16 cellular contexts compared by ENCODE assay signal in the genomic region with DNA sequence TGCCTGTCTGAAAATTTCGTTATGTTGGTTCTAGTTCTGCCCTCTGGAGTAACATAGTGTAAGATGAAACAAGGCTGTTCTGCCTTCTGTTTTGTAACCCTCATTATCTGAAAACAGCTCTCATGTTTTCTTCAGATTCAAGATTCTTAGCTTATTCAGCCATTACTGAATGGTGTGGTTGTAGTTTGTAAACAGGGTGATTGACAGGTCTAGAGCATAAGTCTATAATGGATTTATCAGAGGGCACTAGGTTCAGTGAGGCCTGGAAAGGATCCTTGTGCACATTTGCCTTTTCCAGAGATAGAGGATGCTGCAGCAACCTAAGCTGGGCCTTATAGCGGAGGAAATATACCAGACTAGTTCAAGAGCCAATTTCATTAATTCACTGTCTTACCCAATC. TPM values are rescaled to one million over a fixed set of nuclear protein-coding genes. Genes with fewer than 3 reads are reported as not detected.
DNase-seq lines count a peak whose midpoint lies in the region; ATAC-seq and TF ChIP-seq lines count a peak whose summit lies in the region.
"Had no signal": no experiment of that assay in that cellular context is flagged by ENCODE, and none has a peak within 500 bp of the region (broad histone marks: within the 10 kb centered on the region; RNA-seq: fewer than 3 reads in every experiment).

No MANE protein-coding gene starts in this region.

- no peaks in the 10 kb centered on the region for H3K9me3 ChIP-seq in T-helper 17 cell (ENCODE audit: control insufficient read depth, low read length, poor library complexity, severe bottlenecking)
- H3K9me3 ChIP-seq: Caco-2 had no signal

- no peak for DNase-seq in activated naive CD4-positive, alpha-beta T cell treated with anti-CD3 and anti-CD28 coated beads for 36 hours
- DNase-seq in T-helper 17 cell (no peak), type B pancreatic cell (ENCODE audit: extremely low spot score, unreplicated experiment) (no peak), DMS153 (lab: John Stamatoyannopoulos, UW) (no peak), NOMO-1 treated with dmso at 0.1 percent for 144 hours (lab: John Stamatoyannopoulos, UW; ENCODE audit: unreplicated experiment) (no peak)
- DNase-seq: CD8-positive, alpha-beta memory T cell; DMS53; GF-D8; GM23248; H7; KG1 had no signal

- H3K4me1 Mint-ChIP-seq in activated naive CD4-positive, alpha-beta T cell treated with anti-CD3 and anti-CD28 coated beads, Interleukin-2, amount 50 U/mL, for 24 hours, result peaks cover 40% of the 10 kb centered on the region
- H3K4me1 Mint-ChIP-seq in activated naive CD4-positive, alpha-beta T cell treated with anti-CD3 and anti-CD28 coated beads for 36 hours (ENCODE audit: low read depth), result peaks cover 28% of the 10 kb centered on the region
- peaks cover 24% of the 10 kb centered on the region for H3K4me1 Mint-ChIP-seq in T-helper 17 cell
- peaks cover 22% of the 10 kb centered on the region for H3K4me1 Mint-ChIP-seq in brain
- H3K4me1 Mint-ChIP-seq in type B pancreatic cell (ENCODE audit: unreplicated experiment), result peaks cover 22% of the 10 kb centered on the region

- TF ChIP-seq CTCF in brain (conservative IDR thresholded peaks at IDR 0.05) (no peak), type B pancreatic cell (conservative IDR thresholded peaks at IDR 0.05) (no peak)

- intact Hi-C loops in activated naive CD4-positive, alpha-beta T cell treated with anti-CD3 and anti-CD28 coated beads for 36 hours (cut with micrococcal nuclease), result no loop called here

- ATAC-seq in T-helper 17 cell, result no peak
- no peak for ATAC-seq in HG02610 (IDR thresholded peaks at IDR 0.05; ENCODE audit: unreplicated experiment)

- CTCF ChIA-PET in activated naive CD4-positive, alpha-beta T cell treated with anti-CD3 and anti-CD28 coated beads for 36 hours (lab: Charles Lee), result no interaction called here

- no peaks in the 10 kb centered on the region for H3K9me3 Mint-ChIP-seq in activated naive CD4-positive, alpha-beta T cell treated with anti-CD3 and anti-CD28 coated beads, Interleukin-2, amount 50 U/mL, for 24 hours
- H3K9me3 Mint-ChIP-seq in activated naive CD4-positive, alpha-beta T cell treated with anti-CD3 and anti-CD28 coated beads for 36 hours, result no peaks in the 10 kb centered on the region
- H3K9me3 Mint-ChIP-seq in brain (peaks cover 0 to 9% (median 0%) of the 10 kb centered on the region in 5 experiments), type B pancreatic cell (no peaks in the 10 kb centered on the region)
- H3K9me3 Mint-ChIP-seq: CD8-positive, alpha-beta memory T cell had no signal

- H3K27ac Mint-ChIP-seq in activated naive CD4-positive, alpha-beta T cell treated with anti-CD3 and anti-CD28 coated beads, Interleukin-2, amount 50 U/mL, for 24 hours, result no peak overlapping the region
- H3K27ac Mint-ChIP-seq in activated naive CD4-positive, alpha-beta T cell treated with anti-CD3 and anti-CD28 coated beads for 36 hours, result no peak overlapping the region
- H3K27ac Mint-ChIP-seq in T-helper 17 cell (peak overlapping the region; percentile 16), brain (peak overlapping the region in 3 of 5 experiments; percentile 22 to 44 (median 26)), type B pancreatic cell (peak overlapping the region; percentile 41)
- H3K27ac Mint-ChIP-seq: CD14-positive monocyte had no signal

- no peaks in the 10 kb centered on the region for H3K27me3 Mint-ChIP-seq in activated naive CD4-positive, alpha-beta T cell treated with anti-CD3 and anti-CD28 coated beads, Interleukin-2, amount 50 U/mL, for 24 hours
- no peaks in the 10 kb centered on the region for H3K27me3 Mint-ChIP-seq in activated naive CD4-positive, alpha-beta T cell treated with anti-CD3 and anti-CD28 coated beads for 36 hours (ENCODE audit: low read depth)
- H3K27me3 Mint-ChIP-seq in T-helper 17 cell, result no peaks in the 10 kb centered on the region
- H3K27me3 Mint-ChIP-seq in brain, result peaks cover 3% of the 10 kb centered on the region
- no peaks in the 10 kb centered on the region for H3K27me3 Mint-ChIP-seq in type B pancreatic cell
- H3K27me3 Mint-ChIP-seq: CD8-positive, alpha-beta memory T cell had no signal

- peak overlapping the region; percentile 8 for H3K4me3 Mint-ChIP-seq in activated naive CD4-positive, alpha-beta T cell treated with anti-CD3 and anti-CD28 coated beads, Interleukin-2, amount 50 U/mL, for 24 hours
- no peak overlapping the region for H3K4me3 Mint-ChIP-seq in activated naive CD4-positive, alpha-beta T cell treated with anti-CD3 and anti-CD28 coated beads for 36 hours
- H3K4me3 Mint-ChIP-seq in T-helper 17 cell, result no peak overlapping the region
- peak overlapping the region in 1 of 5 experiments; percentile 66 for H3K4me3 Mint-ChIP-seq in brain
- H3K4me3 Mint-ChIP-seq in type B pancreatic cell, result no peak overlapping the region
- H3K4me3 Mint-ChIP-seq: CD14-positive monocyte had no signal

- peaks cover 18% of the 10 kb centered on the region for H3K36me3 Mint-ChIP-seq in activated naive CD4-positive, alpha-beta T cell treated with anti-CD3 and anti-CD28 coated beads, Interleukin-2, amount 50 U/mL, for 24 hours
- peaks cover 26% of the 10 kb centered on the region for H3K36me3 Mint-ChIP-seq in activated naive CD4-positive, alpha-beta T cell treated with anti-CD3 and anti-CD28 coated beads for 36 hours (ENCODE audit: low read depth)
- H3K36me3 Mint-ChIP-seq in T-helper 17 cell (ENCODE audit: low read depth), result peaks cover 10% of the 10 kb centered on the region
- peaks cover 73% of the 10 kb centered on the region for H3K36me3 Mint-ChIP-seq in brain
- peaks cover 41% of the 10 kb centered on the region for H3K36me3 Mint-ChIP-seq in type B pancreatic cell

RNA-seq across cellular contexts. Expression of gene ZNF398, which starts 6.1 kb away (rescaled TPM):
- 1 to 10 TPM; 4.3 to 5.0 TPM for total RNA-seq in activated naive CD4-positive, alpha-beta T cell treated with anti-CD3 and anti-CD28 coated beads for 36 hours
- total RNA-seq in T-helper 17 cell (10 to 100 TPM; 17.2 to 19.7 TPM), type B pancreatic cell (ENCODE audit: low replicate concordance) (19.5 and 25.2 TPM in 2 replicates)
- 7.5 TPM for polyA plus RNA-seq in brain (ENCODE audit: insufficient read depth, low read depth, low replicate concordance)

RNA-seq across cellular contexts. Expression of gene ZNF425, which starts 27.2 kb away (rescaled TPM):
- under 1 TPM; 0.57 TPM for total RNA-seq in activated naive CD4-positive, alpha-beta T cell treated with anti-CD3 and anti-CD28 coated beads for 36 hours
- total RNA-seq in T-helper 17 cell, result under 1 TPM; 0.23 to 0.87 TPM
- 2.9 TPM for polyA plus RNA-seq in brain (ENCODE audit: insufficient read depth, low read depth, low replicate concordance)
- 4.5 and 7.0 TPM in 2 replicates for total RNA-seq in type B pancreatic cell (ENCODE audit: low replicate concordance)

RNA-seq across cellular contexts. Expression of gene ZNF282, which starts 42.0 kb away (rescaled TPM):
- total RNA-seq in activated naive CD4-positive, alpha-beta T cell treated with anti-CD3 and anti-CD28 coated beads for 36 hours, result 10 to 100 TPM; 21.6 to 22.0 TPM
- total RNA-seq in T-helper 17 cell, result 10 to 100 TPM; 14.6 to 24.4 TPM
- polyA plus RNA-seq in brain (ENCODE audit: insufficient read depth, low read depth, low replicate concordance), result 22.1 TPM
- total RNA-seq in type B pancreatic cell (ENCODE audit: low replicate concordance), result 34.3 and 35.4 TPM in 2 replicates

Comparison
In these comparisons a context has a peak if more than half of its experiments do, and no peak if none do; other contexts are left out.
1. H3K27ac Mint-ChIP-seq: peak in T-helper 17 cell (single experiment), brain (3 of 5) and type B pancreatic cell (single experiment); none in activated naive CD4-positive, alpha-beta T cell treated with anti-CD3 and anti-CD28 coated beads, Interleukin-2, amount 50 U/mL, for 24 hours (single experiment) and activated naive CD4-positive, alpha-beta T cell treated with anti-CD3 and anti-CD28 coated beads for 36 hours (single experiment).